Comparison of ENCODE assay signal across 20 cellular contexts in genomic region chr3:53883008-53883407, GRCh38. TPM values are rescaled to one million over a fixed set of nuclear protein-coding genes. Genes with fewer than 3 reads are reported as not detected.
DNase-seq lines count a peak whose midpoint lies in the region; ATAC-seq and TF ChIP-seq lines count a peak whose summit lies in the region.
"Had no signal": no experiment of that assay in that cellular context is flagged by ENCODE, and none has a peak within 500 bp of the region (broad histone marks: within the 10 kb centered on the region; RNA-seq: fewer than 3 reads in every experiment).

No MANE protein-coding gene starts in this region.

- H3K27me3 Mint-ChIP-seq in T-helper 1 cell treated with Interleukin-12 subunit alpha and Interleukin-12 subunit beta and Interleukin-4 antibody, amounts not matched to agents 30 μg/mL and 1 μg/mL, for 36 hours (ENCODE audit: low read depth), result no peaks in the 10 kb centered on the region
- H3K27me3 Mint-ChIP-seq in CD4-positive, alpha-beta T cell, result no peaks in the 10 kb centered on the region
- no peaks in the 10 kb centered on the region for H3K27me3 Mint-ChIP-seq in activated CD8-positive, alpha-beta T cell treated with anti-CD3 and anti-CD28 coated beads, Interleukin-2, amount 10 ng/mL, durations not matched to agents 7 days and 5 days (ENCODE audit: low read depth)
- no peaks in the 10 kb centered on the region for H3K27me3 Mint-ChIP-seq in natural killer cell (ENCODE audit: low read depth in 2 of 2)

- DNase-seq in T-helper 1 cell (no peak), natural killer cell (no peak), uterus (no peak), hepatic stellate cell (ENCODE audit: low spot score) (no peak)
- DNase-seq in CD4-positive, alpha-beta T cell, result no peak
- DNase-seq in activated CD8-positive, alpha-beta T cell treated with anti-CD3 and anti-CD28 coated beads, Interleukin-2, amount 10 ng/mL, durations not matched to agents 7 days and 5 days, result no peak
- DNase-seq: cerebellar nuclear complex; DMS79; effector memory CD4-positive, alpha-beta T cell; hippocampal formation; mesendoderm; MG63; NCI-H2029 treated with DMSO at 0.1 percent for 48 hours; NCI-H510A treated with DMSO at 0.1 percent for 48 hours; stimulated activated CD4-positive, alpha-beta T cell treated with anti-CD3 and anti-CD28 coated beads, Interleukin-2, amount 100 ng/mL, for 48 hours had no signal

- no peak for TF ChIP-seq POLR2A in uterus (IDR thresholded peaks at IDR 0.05)

- no peak overlapping the region for H3K27ac ChIP-seq in CD4-positive, alpha-beta T cell (ENCODE audit: low read depth, low read length)
- H3K27ac ChIP-seq in uterus, result no peak overlapping the region
- H3K27ac ChIP-seq: 22Rv1, BLaER1 had no signal

- H3K4me1 Mint-ChIP-seq in T-helper 1 cell treated with Interleukin-12 subunit alpha and Interleukin-12 subunit beta and Interleukin-4 antibody, amounts not matched to agents 30 μg/mL and 1 μg/mL, for 36 hours (ENCODE audit: low read depth), result peaks cover 36% of the 10 kb centered on the region
- H3K4me1 Mint-ChIP-seq in CD4-positive, alpha-beta T cell (ENCODE audit: low read depth), result peaks cover 54% of the 10 kb centered on the region
- H3K4me1 Mint-ChIP-seq in activated CD8-positive, alpha-beta T cell treated with anti-CD3 and anti-CD28 coated beads, Interleukin-2, amount 10 ng/mL, durations not matched to agents 7 days and 5 days (ENCODE audit: low read depth), result peaks cover 37% of the 10 kb centered on the region
- H3K4me1 Mint-ChIP-seq in natural killer cell, result peaks cover 33% of the 10 kb centered on the region in 2 donors

- H3K9me3 ChIP-seq in CD4-positive, alpha-beta T cell (ENCODE audit: control insufficient read depth, low read length), result no peaks in the 10 kb centered on the region
- H3K9me3 ChIP-seq in uterus, result no peaks in the 10 kb centered on the region
- H3K9me3 ChIP-seq: BLaER1, MG63, tibial nerve had no signal

- H3K4me1 ChIP-seq in uterus, result peaks cover 7 to 9% of the 10 kb centered on the region in 2 donors

- no peak for TF ChIP-seq CTCF in CD4-positive, alpha-beta T cell (IDR thresholded peaks at IDR 0.05)
- TF ChIP-seq CTCF in natural killer cell (IDR thresholded peaks at IDR 0.05), result no peak
- TF ChIP-seq CTCF in uterus (IDR thresholded peaks at IDR 0.05), result no peak

- no peaks in the 10 kb centered on the region for H3K27me3 ChIP-seq in CD4-positive, alpha-beta T cell (ENCODE audit: control insufficient read depth, insufficient read depth, low read length)
- H3K27me3 ChIP-seq in uterus, result no peaks in the 10 kb centered on the region
- H3K27me3 ChIP-seq: BLaER1, MG63, tibial nerve had no signal

- CTCF ChIA-PET in CD4-positive, alpha-beta T cell (lab: Charles Lee), result interaction anchor here (0.8 kb wide), 1 partner anchor 9 kb away, joined by 3 read pairs; the partner anchor contains the start of gene SELENOK
- CTCF ChIA-PET in activated CD8-positive, alpha-beta T cell treated with anti-CD3 and anti-CD28 coated beads, Interleukin-2, amount 10 ng/mL, durations not matched to agents 7 days and 5 days (lab: Charles Lee), result interaction anchor here (1.4 kb wide), 1 partner anchor 8 kb away, joined by 3 read pairs; no protein-coding TSS in a partner anchor

- no peak for ATAC-seq in CD4-positive, alpha-beta T cell (ENCODE audit: poor library complexity)
- ATAC-seq in activated CD8-positive, alpha-beta T cell treated with anti-CD3 and anti-CD28 coated beads, Interleukin-2, amount 10 ng/mL, durations not matched to agents 7 days and 5 days, result no peak
- ATAC-seq in natural killer cell, result no peak
- no peak for ATAC-seq in HG02588 (IDR thresholded peaks at IDR 0.05; ENCODE audit: unreplicated experiment)

- H3K36me3 Mint-ChIP-seq in T-helper 1 cell treated with Interleukin-12 subunit alpha and Interleukin-12 subunit beta and Interleukin-4 antibody, amounts not matched to agents 30 μg/mL and 1 μg/mL, for 36 hours (ENCODE audit: low read depth), result peaks cover 15% of the 10 kb centered on the region
- peaks cover 78% of the 10 kb centered on the region for H3K36me3 Mint-ChIP-seq in CD4-positive, alpha-beta T cell (ENCODE audit: low read depth)
- H3K36me3 Mint-ChIP-seq in activated CD8-positive, alpha-beta T cell treated with anti-CD3 and anti-CD28 coated beads, Interleukin-2, amount 10 ng/mL, durations not matched to agents 7 days and 5 days (ENCODE audit: low read depth), result peaks cover 39% of the 10 kb centered on the region
- peaks cover 6% of the 10 kb centered on the region for H3K36me3 Mint-ChIP-seq in natural killer cell

- H3K36me3 ChIP-seq in uterus, result no peaks in the 10 kb centered on the region

- H3K27ac Mint-ChIP-seq in T-helper 1 cell treated with Interleukin-12 subunit alpha and Interleukin-12 subunit beta and Interleukin-4 antibody, amounts not matched to agents 30 μg/mL and 1 μg/mL, for 36 hours, result peak overlapping the region; percentile 99
- peak overlapping the region; percentile 93 for H3K27ac Mint-ChIP-seq in CD4-positive, alpha-beta T cell
- peak overlapping the region; percentile 96 for H3K27ac Mint-ChIP-seq in activated CD8-positive, alpha-beta T cell treated with anti-CD3 and anti-CD28 coated beads, Interleukin-2, amount 10 ng/mL, durations not matched to agents 7 days and 5 days
- peak overlapping the region; percentile 88 to 95 for H3K27ac Mint-ChIP-seq in natural killer cell

- no peak overlapping the region for H3K4me3 ChIP-seq in uterus

- no peaks in the 10 kb centered on the region for H3K9me3 Mint-ChIP-seq in T-helper 1 cell treated with Interleukin-12 subunit alpha and Interleukin-12 subunit beta and Interleukin-4 antibody, amounts not matched to agents 30 μg/mL and 1 μg/mL, for 36 hours
- H3K9me3 Mint-ChIP-seq in CD4-positive, alpha-beta T cell, result no peaks in the 10 kb centered on the region
- H3K9me3 Mint-ChIP-seq in activated CD8-positive, alpha-beta T cell treated with anti-CD3 and anti-CD28 coated beads, Interleukin-2, amount 10 ng/mL, durations not matched to agents 7 days and 5 days (ENCODE audit: insufficient read depth), result no peaks in the 10 kb centered on the region
- H3K9me3 Mint-ChIP-seq in natural killer cell, result no peaks in the 10 kb centered on the region

- POLR2A ChIA-PET in CD4-positive, alpha-beta T cell (lab: Charles Lee), result interaction anchor here (4.7 kb wide), 1 partner anchor 8 kb away, joined by 53 read pairs; the partner anchor contains the start of gene SELENOK
- POLR2A ChIA-PET in activated CD8-positive, alpha-beta T cell treated with anti-CD3 and anti-CD28 coated beads, Interleukin-2, amount 10 ng/mL, durations not matched to agents 7 days and 5 days (lab: Charles Lee), result interaction anchor here (3.9 kb wide), 1 partner anchor 8 kb away, joined by 37 read pairs; the partner anchor contains the start of gene SELENOK

- intact Hi-C loops in CD4-positive, alpha-beta T cell (cut with DNase I, micrococcal nuclease), result loop anchor here in 1 of 2 experiments (5.0 to 10.0 kb wide), 2 partner anchors 626 to 758 kb away; partner anchors contain the start of gene TKT
- intact Hi-C loops in natural killer cell (cut with micrococcal nuclease), result loop anchor here (1.0 kb wide), 1 partner anchor 8 kb away; the partner anchor contains the start of gene SELENOK
- intact Hi-C loops in uterus (cut with DNase I; ENCODE audit: low total_unique reads), result no loop called here

- H3K4me3 Mint-ChIP-seq in T-helper 1 cell treated with Interleukin-12 subunit alpha and Interleukin-12 subunit beta and Interleukin-4 antibody, amounts not matched to agents 30 μg/mL and 1 μg/mL, for 36 hours, result peak overlapping the region; percentile 100
- peak overlapping the region; percentile 100 for H3K4me3 Mint-ChIP-seq in CD4-positive, alpha-beta T cell
- peak overlapping the region; percentile 93 for H3K4me3 Mint-ChIP-seq in activated CD8-positive, alpha-beta T cell treated with anti-CD3 and anti-CD28 coated beads, Interleukin-2, amount 10 ng/mL, durations not matched to agents 7 days and 5 days
- H3K4me3 Mint-ChIP-seq in natural killer cell, result peak overlapping the region; percentile 99

RNA-seq across cellular contexts. Expression of gene ACTR8, which starts 1.1 kb away (rescaled TPM):
- 10 to 100 TPM; 13.7 to 14.3 TPM for total RNA-seq in CD4-positive, alpha-beta T cell
- total RNA-seq in activated CD8-positive, alpha-beta T cell treated with anti-CD3 and anti-CD28 coated beads, Interleukin-2, amount 10 ng/mL, durations not matched to agents 7 days and 5 days, result 10 to 100 TPM; 29.2 to 37.1 TPM
- total RNA-seq in natural killer cell, result 10 to 100 TPM; 32.5 to 54.2 (median 41.5) TPM
- total RNA-seq in uterus, result 10 to 100 TPM; 23.2 to 56.8 (median 31.6) TPM

RNA-seq across cellular contexts. Expression of gene SELENOK, which starts 8.7 kb away (rescaled TPM):
- total RNA-seq in CD4-positive, alpha-beta T cell, result 100 to 1,000 TPM; 153 to 159 TPM
- total RNA-seq in activated CD8-positive, alpha-beta T cell treated with anti-CD3 and anti-CD28 coated beads, Interleukin-2, amount 10 ng/mL, durations not matched to agents 7 days and 5 days, result 10 to 100 TPM; 46.3 to 48.5 TPM
- total RNA-seq in natural killer cell, result 100 to 1,000 TPM in 1 of 3 donors, 10 to 100 TPM in 2; 79.2 to 116 (median 95.4) TPM
- 100 to 1,000 TPM in 1 of 4 donors, 10 to 100 TPM in 3; 15.3 to 132 (median 54.0) TPM for total RNA-seq in uterus

RNA-seq across cellular contexts. Expression of gene IL17RB, which starts 36.6 kb away (rescaled TPM):
- under 1 TPM; 0.22 to 0.36 TPM for total RNA-seq in CD4-positive, alpha-beta T cell
- under 1 TPM; 0.31 to 0.32 TPM for total RNA-seq in activated CD8-positive, alpha-beta T cell treated with anti-CD3 and anti-CD28 coated beads, Interleukin-2, amount 10 ng/mL, durations not matched to agents 7 days and 5 days
- total RNA-seq in natural killer cell (under 1 TPM in 1 of 3 donors, not detected in 2; 0.25 TPM), uterus (1 to 10 TPM in 3 of 4 donors, not detected in 1; 1.3 to 4.6 (median 2.8) TPM)

RNA-seq across cellular contexts. Expression of gene CHDH, which starts 36.8 kb away (rescaled TPM):
- total RNA-seq in CD4-positive, alpha-beta T cell, result under 1 TPM; 0.31 to 0.60 TPM
- under 1 TPM; 0.05 to 0.21 TPM for total RNA-seq in activated CD8-positive, alpha-beta T cell treated with anti-CD3 and anti-CD28 coated beads, Interleukin-2, amount 10 ng/mL, durations not matched to agents 7 days and 5 days
- total RNA-seq in natural killer cell, result 1 to 10 TPM in 1 of 3 donors, under 1 TPM in 2; 0.02 to 1.6 (median 0.09) TPM
- total RNA-seq in uterus, result 1 to 10 TPM; 1.8 to 9.1 (median 4.2) TPM
